Comparison of ENCODE assay signal across 22 cellular contexts in the genomic region with DNA sequence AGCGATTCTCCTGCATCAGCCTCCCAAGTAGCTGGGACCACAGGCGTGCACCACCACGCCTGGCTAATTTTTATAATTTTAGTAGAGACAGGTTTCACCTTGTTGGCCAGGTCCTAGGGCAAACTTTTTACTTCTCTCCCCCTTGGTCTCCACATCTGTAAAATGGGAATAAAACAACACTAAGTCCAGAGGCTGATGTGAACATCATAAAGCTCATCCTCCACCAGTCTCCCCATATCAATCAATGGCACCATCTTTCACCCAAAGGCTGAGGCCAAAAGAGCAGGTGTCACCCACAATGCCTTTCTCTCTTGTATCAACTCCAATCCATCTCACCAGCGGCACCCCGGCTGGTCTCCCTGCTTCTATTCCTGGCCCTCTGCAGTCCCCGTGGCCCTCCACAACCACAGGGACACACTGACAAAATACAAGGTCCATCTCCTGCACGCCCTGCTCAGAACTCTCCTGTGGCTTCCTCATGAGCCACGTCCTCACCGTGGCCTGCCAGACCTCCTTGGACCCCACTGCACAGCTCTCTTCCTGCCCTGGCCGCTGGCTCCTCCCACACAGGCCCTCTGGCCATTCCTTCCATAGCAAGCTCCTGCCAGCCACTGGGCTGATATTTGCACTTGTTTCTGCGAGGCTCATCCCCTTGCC.
DNase-seq lines count a peak whose midpoint lies in the region; ATAC-seq and TF ChIP-seq lines count a peak whose summit lies in the region.
"Had no signal": no experiment of that assay in that cellular context is flagged by ENCODE, and none has a peak within 500 bp of the region (broad histone marks: within the 10 kb centered on the region; RNA-seq: fewer than 3 reads in every experiment).

No MANE protein-coding gene starts in this region.

- CTCF ChIA-PET in Calu3 (lab: Charles Lee), result no interaction called here

- no peak for TF ChIP-seq CTCF in Calu3 (IDR thresholded peaks at IDR 0.05; ENCODE audit: unreplicated experiment)
- TF ChIP-seq CTCF in neural crest cell (conservative IDR thresholded peaks at IDR 0.05), result no peak
- TF ChIP-seq CTCF in gastrocnemius medialis (IDR thresholded peaks at IDR 0.05 in 4 of 5, conservative IDR thresholded peaks at IDR 0.05 in 1 of 5), result no peak

- no peaks in the 10 kb centered on the region for H3K9me3 Mint-ChIP-seq in T-helper 2 cell treated with Interferon-gamma antibody and Interleukin-4, amounts not matched to agents 5 μg/mL and 100 μg/mL, for 36 hours
- H3K9me3 Mint-ChIP-seq in Calu3 (ENCODE audit: low read depth, unreplicated experiment), result no peaks in the 10 kb centered on the region
- no peaks in the 10 kb centered on the region for H3K9me3 Mint-ChIP-seq in activated T-helper 2 cell treated with anti-CD3 and anti-CD28 coated beads, Interferon-gamma antibody, Interleukin-2, Interleukin-4, amounts not matched to agents 10 μg/mL and 5 μg/mL and 100 μg/mL, durations not matched to agents 14 hours and 24 hours and 36 hours
- H3K9me3 Mint-ChIP-seq in neural crest cell, result no peaks in the 10 kb centered on the region
- H3K9me3 Mint-ChIP-seq: nephron had no signal

- BruUV-seq in Calu3 (replicated peaks; lab: Mats Ljungman, UMichigan), result no TSS peak

- no peak overlapping the region for H3K4me3 Mint-ChIP-seq in T-helper 2 cell treated with Interferon-gamma antibody and Interleukin-4, amounts not matched to agents 5 μg/mL and 100 μg/mL, for 36 hours
- peak overlapping the region; percentile 6 for H3K4me3 Mint-ChIP-seq in Calu3 (ENCODE audit: low read depth, unreplicated experiment)
- H3K4me3 Mint-ChIP-seq in activated T-helper 2 cell treated with anti-CD3 and anti-CD28 coated beads, Interferon-gamma antibody, Interleukin-2, Interleukin-4, amounts not matched to agents 10 μg/mL and 5 μg/mL and 100 μg/mL, durations not matched to agents 14 hours and 24 hours and 36 hours (ENCODE audit: low read depth), result no peak overlapping the region
- no peak overlapping the region for H3K4me3 Mint-ChIP-seq in neural crest cell
- H3K4me3 Mint-ChIP-seq: nephron had no signal

- H3K4me3 ChIP-seq in HAP-1 (no peak overlapping the region), gastrocnemius medialis (no peak overlapping the region)
- H3K4me3 ChIP-seq: hepatocyte, lung, MG63, SK-N-MC, tibial artery had no signal

- H3K27me3 Mint-ChIP-seq in T-helper 2 cell treated with Interferon-gamma antibody and Interleukin-4, amounts not matched to agents 5 μg/mL and 100 μg/mL, for 36 hours (ENCODE audit: low read depth), result no peaks in the 10 kb centered on the region
- no peaks in the 10 kb centered on the region for H3K27me3 Mint-ChIP-seq in Calu3 (ENCODE audit: unreplicated experiment)
- no peaks in the 10 kb centered on the region for H3K27me3 Mint-ChIP-seq in activated T-helper 2 cell treated with anti-CD3 and anti-CD28 coated beads, Interferon-gamma antibody, Interleukin-2, Interleukin-4, amounts not matched to agents 10 μg/mL and 5 μg/mL and 100 μg/mL, durations not matched to agents 14 hours and 24 hours and 36 hours (ENCODE audit: low read depth)
- H3K27me3 Mint-ChIP-seq in neural crest cell (ENCODE audit: low read depth), result no peaks in the 10 kb centered on the region

- in situ Hi-C loops in HAP-1 (cut with MboI; ENCODE audit: low sequenced_read_pairs) (no loop called here), gastrocnemius medialis (cut with MboI; ENCODE audit: low sequenced_read_pairs in 4 of 4) (no loop called here)

- DNase-seq in T-helper 2 cell treated with Interferon-gamma antibody and Interleukin-4, amounts not matched to agents 5 μg/mL and 100 μg/mL, for 36 hours (ENCODE audit: low spot score), result no peak
- DNase-seq in T-helper 2 cell (no peak), Calu3 (no peak), neural crest cell (ENCODE audit: low read depth, low spot score) (no peak), C1 segment of cervical spinal cord (lab: John Stamatoyannopoulos, UW) (no peak), HAP-1 (ENCODE audit: low spot score in 2 of 2) (no peak), gastrocnemius medialis (no peak)
- no peak for DNase-seq in activated T-helper 2 cell treated with anti-CD3 and anti-CD28 coated beads, Interferon-gamma antibody, Interleukin-2, Interleukin-4, amounts not matched to agents 10 μg/mL and 5 μg/mL and 100 μg/mL, durations not matched to agents 14 hours and 24 hours and 36 hours (ENCODE audit: low spot score)
- DNase-seq: 8988T, activated gamma-delta T cell, DMS79 treated with DMSO at 0.1 percent for 48 hours, islet precursor cell, MG63, NCI-H1436 treated with DMSO at 0.1 percent for 48 hours, NCI-H2171 treated with DMSO at 0.1 percent for 48 hours, NCI-H774, tibial artery had no signal

- ATAC-seq in gastrocnemius medialis, result no peak

- H3K36me3 ChIP-seq in HAP-1 (replicated peaks) (peaks cover 4% of the 10 kb centered on the region; the same call in 1 of the 2 replicates), gastrocnemius medialis (no peaks in the 10 kb centered on the region)

- peaks cover 56% of the 10 kb centered on the region for H3K4me1 Mint-ChIP-seq in T-helper 2 cell treated with Interferon-gamma antibody and Interleukin-4, amounts not matched to agents 5 μg/mL and 100 μg/mL, for 36 hours (ENCODE audit: low read depth)
- H3K4me1 Mint-ChIP-seq in Calu3 (ENCODE audit: low read depth, unreplicated experiment) (peaks cover 68% of the 10 kb centered on the region), neural crest cell (peaks cover 19% of the 10 kb centered on the region)
- H3K4me1 Mint-ChIP-seq in activated T-helper 2 cell treated with anti-CD3 and anti-CD28 coated beads, Interferon-gamma antibody, Interleukin-2, Interleukin-4, amounts not matched to agents 10 μg/mL and 5 μg/mL and 100 μg/mL, durations not matched to agents 14 hours and 24 hours and 36 hours (ENCODE audit: low read depth), result peaks cover 52% of the 10 kb centered on the region
- H3K4me1 Mint-ChIP-seq: nephron had no signal

- H3K27me3 ChIP-seq in HAP-1 (ENCODE audit: low read depth), result no peaks in the 10 kb centered on the region
- no peaks in the 10 kb centered on the region for H3K27me3 ChIP-seq in gastrocnemius medialis
- H3K27me3 ChIP-seq: hepatocyte, MG63, tibial artery had no signal

- peaks cover 66% of the 10 kb centered on the region for H3K36me3 Mint-ChIP-seq in T-helper 2 cell treated with Interferon-gamma antibody and Interleukin-4, amounts not matched to agents 5 μg/mL and 100 μg/mL, for 36 hours (ENCODE audit: low read depth)
- H3K36me3 Mint-ChIP-seq in Calu3 (ENCODE audit: insufficient read depth, unreplicated experiment) (peaks cover 69% of the 10 kb centered on the region), neural crest cell (ENCODE audit: low read depth) (peaks cover 22% of the 10 kb centered on the region)
- H3K36me3 Mint-ChIP-seq in activated T-helper 2 cell treated with anti-CD3 and anti-CD28 coated beads, Interferon-gamma antibody, Interleukin-2, Interleukin-4, amounts not matched to agents 10 μg/mL and 5 μg/mL and 100 μg/mL, durations not matched to agents 14 hours and 24 hours and 36 hours (ENCODE audit: low read depth), result peaks cover 92% of the 10 kb centered on the region

- intact Hi-C loops in Calu3 (cut with micrococcal nuclease; ENCODE audit: unreplicated experiment) (no loop called here), gastrocnemius medialis (cut with DNase I; ENCODE audit: low total_unique reads) (no loop called here)
- intact Hi-C loops in activated T-helper 2 cell treated with anti-CD3 and anti-CD28 coated beads, Interferon-gamma antibody, Interleukin-2, Interleukin-4, amounts not matched to agents 10 μg/mL and 5 μg/mL and 100 μg/mL, durations not matched to agents 14 hours and 24 hours and 36 hours (cut with micrococcal nuclease), result no loop called here

- TF ChIP-seq POLR2A in gastrocnemius medialis (IDR thresholded peaks at IDR 0.05), result no peak

- H3K4me1 ChIP-seq in HAP-1 (no peaks in the 10 kb centered on the region), gastrocnemius medialis (no peaks in the 10 kb centered on the region)

- H3K27ac Mint-ChIP-seq in T-helper 2 cell treated with Interferon-gamma antibody and Interleukin-4, amounts not matched to agents 5 μg/mL and 100 μg/mL, for 36 hours, result peak overlapping the region; percentile 33
- peak overlapping the region; percentile 37 for H3K27ac Mint-ChIP-seq in Calu3 (ENCODE audit: unreplicated experiment)
- H3K27ac Mint-ChIP-seq in activated T-helper 2 cell treated with anti-CD3 and anti-CD28 coated beads, Interferon-gamma antibody, Interleukin-2, Interleukin-4, amounts not matched to agents 10 μg/mL and 5 μg/mL and 100 μg/mL, durations not matched to agents 14 hours and 24 hours and 36 hours, result peak overlapping the region; percentile 22
- H3K27ac Mint-ChIP-seq in neural crest cell (ENCODE audit: unreplicated experiment), result peak overlapping the region; percentile 40
- H3K27ac Mint-ChIP-seq: nephron had no signal

- H3K9me3 ChIP-seq in HAP-1, result no peaks in the 10 kb centered on the region
- no peaks in the 10 kb centered on the region for H3K9me3 ChIP-seq in gastrocnemius medialis
- H3K9me3 ChIP-seq: MG63, tibial artery had no signal

- H3K27ac ChIP-seq in gastrocnemius medialis, result no peak overlapping the region
- H3K27ac ChIP-seq: C4-2B, hepatocyte, SK-N-MC, tibial artery had no signal
